Comparison of ENCODE assay signal across 1 cellular context in the genomic region with DNA sequence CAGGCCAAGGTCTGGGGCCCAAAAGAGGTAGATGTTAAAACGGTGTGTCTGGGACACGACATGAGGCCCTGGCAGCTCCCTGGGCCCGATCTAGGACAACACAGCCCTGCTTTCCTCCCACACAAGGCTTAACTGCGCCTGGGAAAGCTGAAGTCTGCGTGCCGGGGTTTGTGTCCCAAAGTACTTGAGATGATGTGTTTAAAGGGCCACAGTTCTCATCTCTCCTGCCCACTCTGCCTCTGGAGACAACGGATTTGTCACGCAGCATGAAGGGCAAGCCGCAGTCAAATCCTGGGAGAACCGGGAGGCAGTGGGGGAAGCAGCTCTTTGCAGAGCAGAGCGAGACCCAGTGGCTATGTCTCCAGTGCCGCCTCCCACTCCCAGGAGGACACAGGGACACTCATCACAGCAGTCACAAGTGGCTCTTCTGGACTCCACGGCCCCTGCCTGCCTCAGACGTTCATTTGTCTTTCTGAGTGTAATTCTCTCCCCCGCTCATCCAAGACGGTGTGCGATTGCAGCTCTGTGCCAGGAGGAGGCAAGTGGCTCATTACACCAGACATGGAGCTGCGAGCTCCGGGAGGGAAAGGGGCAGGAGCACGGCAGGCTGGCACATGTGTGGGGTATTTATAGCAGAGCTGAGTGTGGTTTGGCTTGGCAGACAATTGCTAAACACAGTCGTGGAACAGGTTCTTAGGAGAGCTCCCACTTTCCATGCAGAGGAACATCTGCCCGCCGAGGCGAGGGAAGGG.
TF ChIP-seq lines count a peak whose summit lies in the region.

No MANE protein-coding gene starts in this region.

TF ChIP-seq in H1, 55 proteins besides CTCF, POLR2A, EP300 and RAD21:
- TF ChIP-seq TEAD4 (IDR thresholded peaks at IDR 0.05; ENCODE audit: low read depth, low read length) (no peak), JUND (IDR thresholded peaks at IDR 0.05; ENCODE audit: low read length) (no peak), SAP30 (IDR thresholded peaks at IDR 0.05; ENCODE audit: insufficient read depth, insufficient replicate concordance, low read length) (no peak), GABPA (IDR thresholded peaks at IDR 0.05; ENCODE audit: borderline replicate concordance, insufficient read depth, low read length) (no peak), NANOG (IDR thresholded peaks at IDR 0.05; ENCODE audit: insufficient read depth, low read depth, low read length, poor library complexity, severe bottlenecking) (no peak), RXRA (IDR thresholded peaks at IDR 0.05; ENCODE audit: insufficient read depth, low read depth, low read length) (no peak), BCL11A (IDR thresholded peaks at IDR 0.05; ENCODE audit: low read depth in 2 of 2, low read length in 2 of 2) (no peak), EZH2 (IDR thresholded peaks at IDR 0.05; ENCODE audit: low read depth, low read length, severe bottlenecking) (no peak), SP2 (IDR thresholded peaks at IDR 0.05; ENCODE audit: low read length) (no peak)
